10 cellular contexts compared by ENCODE assay signal in the genomic region with DNA sequence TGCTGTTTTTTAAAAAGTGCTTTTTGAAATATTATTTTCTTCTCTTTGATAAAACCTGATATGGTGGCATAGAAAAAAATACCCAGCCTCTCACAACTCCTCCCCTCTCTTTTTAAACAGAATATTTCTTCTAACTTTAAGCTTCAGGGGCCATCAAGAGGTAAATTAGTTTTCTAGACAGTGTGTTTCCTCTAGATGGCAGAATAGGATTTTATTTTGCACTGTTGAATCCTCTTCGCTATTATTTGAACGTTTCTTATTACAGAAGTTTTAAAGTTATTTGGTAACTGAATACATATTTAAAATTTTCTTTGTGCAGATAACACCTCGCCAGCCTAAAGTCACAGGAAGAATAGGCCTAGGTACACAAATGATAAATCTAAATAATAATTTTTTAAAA. TPM values are rescaled to one million over a fixed set of nuclear protein-coding genes. Genes with fewer than 3 reads are reported as not detected.
DNase-seq lines count a peak whose midpoint lies in the region; ATAC-seq and TF ChIP-seq lines count a peak whose summit lies in the region.
"Had no signal": no experiment of that assay in that cellular context is flagged by ENCODE, and none has a peak within 500 bp of the region (broad histone marks: within the 10 kb centered on the region; RNA-seq: fewer than 3 reads in every experiment).

No MANE protein-coding gene starts in this region.

- H3K9me3 Mint-ChIP-seq in H9 = no peaks in the 10 kb centered on the region

- H3K27me3 ChIP-seq in AG04450 (ENCODE audit: control insufficient read depth, insufficient read depth, low read length) = no peaks in the 10 kb centered on the region
- no peaks in the 10 kb centered on the region for H3K27me3 ChIP-seq in H9 (ENCODE audit: insufficient read depth, low read length)
- H3K27me3 ChIP-seq in tibial artery = no peaks in the 10 kb centered on the region

- H4K20me1 ChIP-seq in H9 (ENCODE audit: control insufficient read depth, insufficient read depth, insufficient read length) = no peaks in the 10 kb centered on the region

- no peaks in the 10 kb centered on the region for H3K79me1 ChIP-seq in H9 (ENCODE audit: insufficient read depth, low read depth, low read length, poor library complexity, severe bottlenecking)

- H2BK5ac ChIP-seq in H9 (ENCODE audit: insufficient read length, low read length) = no peak overlapping the region

- no peak overlapping the region for H3K27ac ChIP-seq in AG04450 (ENCODE audit: low read depth, low read length)
- H3K27ac ChIP-seq in H9 (ENCODE audit: insufficient read length, low read depth, low read length) = no peak overlapping the region
- H3K27ac ChIP-seq in tibial artery = no peak overlapping the region

- no peak overlapping the region for H3T11ph ChIP-seq in H9 (ENCODE audit: low read length)

- no peak overlapping the region for H4K5ac ChIP-seq in H9 (ENCODE audit: insufficient read length, low read depth, low read length)

- DNase-seq in AG04450 (ENCODE audit: low read depth, low spot score) (no peak), H9 (no peak), RKO (ENCODE audit: low spot score) (peak; percentile 61), fibroblast of mammary gland (ENCODE audit: low read depth) (peak; percentile 55), activated gamma-delta T cell (lab: John Stamatoyannopoulos, UW) (no peak), tibial artery (no peak)
- DNase-seq: activated CD4-positive, alpha-beta T cell treated with anti-CD3 and anti-CD28 coated beads for 1 hour; stimulated activated CD4-positive, alpha-beta T cell treated with anti-CD3 and anti-CD28 coated beads, Interleukin-12 subunit alpha, Interleukin-12 subunit beta, amount 100 ng/mL, for 4 hours had no signal

- H3K79me2 ChIP-seq in H9 (ENCODE audit: insufficient read depth, low read length) = no peaks in the 10 kb centered on the region

- H3K4me3 ChIP-seq in AG04450 (ENCODE audit: low read depth, low read length) (no peak overlapping the region), fibroblast of mammary gland (ENCODE audit: control insufficient read depth, low read depth, low read length) (no peak overlapping the region), tibial artery (no peak overlapping the region)

- no peak overlapping the region for H3K56ac ChIP-seq in H9 (ENCODE audit: insufficient read length, low read depth, low read length)

- no peak overlapping the region for H2AFZ ChIP-seq in H9 (ENCODE audit: low read length)

- no peak overlapping the region for H3K27ac Mint-ChIP-seq in H9

- TF ChIP-seq CTCF in AG04450 (IDR thresholded peaks at IDR 0.05; ENCODE audit: low read depth, low read length) = peak; percentile 54
- peak; percentile 67 for TF ChIP-seq CTCF in H9 (conservative IDR thresholded peaks at IDR 0.05)
- TF ChIP-seq CTCF in fibroblast of mammary gland (conservative IDR thresholded peaks at IDR 0.05; ENCODE audit: control insufficient read depth, insufficient read depth, low read depth, low read length) = peak; percentile 50
- TF ChIP-seq CTCF in tibial artery (IDR thresholded peaks at IDR 0.05) = peak in 1 of 2 experiments; percentile 23

- no peak overlapping the region for H3K4me2 ChIP-seq in H9 (ENCODE audit: insufficient read depth, insufficient read length, low read length)

- no peak overlapping the region for H3K14ac ChIP-seq in H9 (ENCODE audit: insufficient read depth, low read length)

- no peaks in the 10 kb centered on the region for H3K9me3 ChIP-seq in AG04450 (ENCODE audit: control insufficient read depth, insufficient read depth, low read length)
- H3K9me3 ChIP-seq in H9 (ENCODE audit: control insufficient read depth, low read depth, low read length) = no peaks in the 10 kb centered on the region
- H3K9me3 ChIP-seq in tibial artery = no peaks in the 10 kb centered on the region

- H3K23me2 ChIP-seq in H9 (ENCODE audit: insufficient read length, low read depth, low read length, poor library complexity, severe bottlenecking) = no peaks in the 10 kb centered on the region

- no peak overlapping the region for H3K23ac ChIP-seq in H9 (ENCODE audit: insufficient read length, low read depth, low read length)

- H3K27me3 Mint-ChIP-seq in H9 (ENCODE audit: low read depth) = no peaks in the 10 kb centered on the region

- H4K8ac ChIP-seq in H9 (replicated peaks; ENCODE audit: insufficient read length, low read depth, low read length) = no peak overlapping the region

- H2BK15ac ChIP-seq in H9 (ENCODE audit: low read depth, low read length) = no peak overlapping the region

- H3K36me3 Mint-ChIP-seq in H9 (ENCODE audit: insufficient read depth in 1 of 3, low read depth in 3 of 3) = no peaks in the 10 kb centered on the region

- POLR2A ChIA-PET in AG04450 (lab: Yijun Ruan, JAX) = interaction anchor here (1.3 kb wide), 1 partner anchor 24 kb away, joined by 4 read pairs; no protein-coding TSS in a partner anchor

- H4K91ac ChIP-seq in H9 (ENCODE audit: insufficient read length, low read depth, low read length) = no peak overlapping the region

- no CpG with 5 or more reads among the region's 3 CpGs for WGBS in H9 (ENCODE audit: extremely low coverage, insufficient read length, low lambda C conversion rate)

- no peak overlapping the region for H2AK5ac ChIP-seq in H9 (ENCODE audit: insufficient read length, low read length)

- H3K18ac ChIP-seq in H9 (ENCODE audit: insufficient read length, low read depth, low read length) = no peak overlapping the region

- no peak overlapping the region for H2BK12ac ChIP-seq in H9 (ENCODE audit: insufficient read length, low read depth, low read length)

- ATAC-seq in HG02885 (IDR thresholded peaks at IDR 0.05; ENCODE audit: poor library complexity, unreplicated experiment) = no peak
- no peak for ATAC-seq in GM21737 (IDR thresholded peaks at IDR 0.05; ENCODE audit: unreplicated experiment)

- H2BK20ac ChIP-seq in H9 (ENCODE audit: low read depth, low read length, poor library complexity, severe bottlenecking) = no peak overlapping the region

- H3K9ac ChIP-seq in H9 (ENCODE audit: extremely low read depth, insufficient read length, low read length) = no peak overlapping the region

- H3K4me1 Mint-ChIP-seq in H9 = peaks cover under 1 to 3% of the 10 kb centered on the region in 2 experiments; a peak in 2 of 4 replicates

- CTCF ChIA-PET in AG04450 (lab: Charles Lee) = interaction anchor here (0.5 to 2.2 kb wide), 15 partner anchors 13 to 1128 kb away, joined by 3 to 16 read pairs (median 3); no protein-coding TSS in a partner anchor

- intact Hi-C loops in tibial artery (cut with DNase I; ENCODE audit: low total_unique reads) = no loop called here

- H2BK120ac ChIP-seq in H9 (ENCODE audit: low read depth, low read length, poor library complexity, severe bottlenecking) = no peak overlapping the region

- H3K4me1 ChIP-seq in H9 (ENCODE audit: insufficient read depth, low read length) (no peaks in the 10 kb centered on the region), tibial artery (no peaks in the 10 kb centered on the region)

- no peak overlapping the region for H3K4ac ChIP-seq in H9 (ENCODE audit: low read depth, low read length)

- H3K4me3 Mint-ChIP-seq in H9 = no peak overlapping the region

- H3K36me3 ChIP-seq in tibial artery = no peaks in the 10 kb centered on the region

RNA-seq across cellular contexts. Expression of gene ARL5B, which starts 30.3 kb away (rescaled TPM):
- polyA plus RNA-seq in AG04450 (2011; rRNA removed) = 15.1 and 24.2 TPM in 2 replicates
- polyA minus RNA-seq in AG04450 (2011; rRNA and poly(A)+ RNA removed) = 10.9 and 25.4 TPM in 2 replicates
- total RNA-seq in H9 (2021) = 33.9 and 34.4 TPM in 2 replicates

RNA-seq across cellular contexts. Expression of gene NSUN6, which starts 38.1 kb away (rescaled TPM):
- polyA plus RNA-seq in AG04450 (2011; rRNA removed) = 6.0 and 7.6 TPM in 2 replicates
- polyA minus RNA-seq in AG04450 (2011; rRNA and poly(A)+ RNA removed) = 6.9 and 10.6 TPM in 2 replicates
- total RNA-seq in H9 (2021) = 10.2 and 11.9 TPM in 2 replicates

Comparison
In these comparisons a context has a peak if more than half of its experiments do, and no peak if none do; other contexts are left out.
1. DNase-seq: peak in RKO (single experiment) and fibroblast of mammary gland (single experiment); none in AG04450 (single experiment), H9 (single experiment), activated gamma-delta T cell (single experiment) and tibial artery (0 of 2).